8 cellular contexts compared by ENCODE assay signal in genomic region chr19:18204394-18205179, GRCh38. TPM values are rescaled to one million over a fixed set of nuclear protein-coding genes. Genes with fewer than 3 reads are reported as not detected.
DNase-seq lines count a peak whose midpoint lies in the region; ATAC-seq and TF ChIP-seq lines count a peak whose summit lies in the region.

No MANE protein-coding gene starts in this region.

- 0% methylated on average over 19 of the region's 22 CpGs for whole genome bisulfite sequencing in esophagus muscularis mucosa

- peaks cover 3% of the 10 kb centered on the region for H3F3A ChIP-seq in neural cell (ENCODE audit: insufficient read depth, low read length, poor library complexity, severe bottlenecking)

- peak overlapping the region; percentile 86 for H2AFZ ChIP-seq in neural cell (ENCODE audit: low read depth, low read length)

- H3K4me3 ChIP-seq in GM06990 (replicated peaks; ENCODE audit: low read depth, low read length): peak overlapping the region; percentile 80
- peak overlapping the region; percentile 61 to 73 (median 66) for H3K4me3 ChIP-seq in esophagus muscularis mucosa
- H3K4me3 ChIP-seq in neural cell (ENCODE audit: low read length): peak overlapping the region; percentile 92

- peaks cover 16% of the 10 kb centered on the region for H3K79me2 ChIP-seq in neural cell (replicated peaks; ENCODE audit: insufficient read depth, low read length)

- peak; percentile 17 for TF ChIP-seq POLR2A in esophagus muscularis mucosa (IDR thresholded peaks at IDR 0.05; ENCODE audit: low read depth)

- no peaks in the 10 kb centered on the region for H3K9me2 ChIP-seq in neural cell (ENCODE audit: insufficient read depth, low read length)

- ATAC-seq in GM21723 (IDR thresholded peaks at IDR 0.05; ENCODE audit: unreplicated experiment) (peak; percentile 26), GM18873 (IDR thresholded peaks at IDR 0.05; ENCODE audit: low FRiP score, unreplicated experiment) (no peak)

- H3K4me2 ChIP-seq in neural cell (ENCODE audit: low read length): peak overlapping the region; percentile 64

- H3K27ac ChIP-seq in esophagus muscularis mucosa (replicated peaks in 1 of 4) (peak overlapping the region; percentile 92 to 98 (median 95)), neural cell (ENCODE audit: low read length) (peak overlapping the region; percentile 94)

- H3K4me1 ChIP-seq in esophagus muscularis mucosa: peaks cover 20 to 41% (median 37%) of the 10 kb centered on the region in 4 donors

- TF ChIP-seq CTCF in GM06990 (IDR thresholded peaks at IDR 0.05; ENCODE audit: insufficient read depth, low read length, poor library complexity, severe bottlenecking) (no peak), esophagus muscularis mucosa (IDR thresholded peaks at IDR 0.05) (no peak), neural cell (IDR thresholded peaks at IDR 0.05; ENCODE audit: poor library complexity, severe bottlenecking) (no peak)

- DNase-seq in GM06990 (ENCODE audit: extremely low read depth, insufficient read length) (no peak), Kasumi-1 (lab: John Stamatoyannopoulos, UW) (peak; percentile 87 to 93), esophagus muscularis mucosa (ENCODE audit: extremely low spot score) (no peak), 8988T (no peak)
- peak; percentile 18 for DNase-seq in activated CD4-positive, alpha-beta T cell treated with anti-CD3 and anti-CD28 coated beads, Interleukin-2, amount 50 U/mL, for 1 hour

- H3K9me3 ChIP-seq in esophagus muscularis mucosa: no peaks in the 10 kb centered on the region
- no peaks in the 10 kb centered on the region for H3K9me3 ChIP-seq in neural cell (ENCODE audit: low read length)

- H4K20me1 ChIP-seq in neural cell (ENCODE audit: insufficient read depth): no peaks in the 10 kb centered on the region

- H3K27me3 ChIP-seq in GM06990 (replicated peaks; ENCODE audit: control insufficient read depth, insufficient read depth, low read length) (peaks cover 2% of the 10 kb centered on the region; the same call in 1 of the 2 replicates), esophagus muscularis mucosa (peaks cover 0 to 8% (median 0%) of the 10 kb centered on the region in 4 donors), neural cell (ENCODE audit: insufficient read depth, low read depth, low read length) (no peaks in the 10 kb centered on the region)

- H3K9ac ChIP-seq in neural cell (ENCODE audit: low read length): peak overlapping the region; percentile 86

- TF ChIP-seq EP300 in esophagus muscularis mucosa (IDR thresholded peaks at IDR 0.05) (no peak), neural cell (conservative IDR thresholded peaks at IDR 0.05; ENCODE audit: poor library complexity, severe bottlenecking) (no peak)

- intact Hi-C loops in esophagus muscularis mucosa (cut with DNase I): loop anchor here (10.0 kb wide), 1 partner anchor 120 kb away; the partner anchor contains the start of gene LSM4

- no peak for TF ChIP-seq RAD21 in neural cell (conservative IDR thresholded peaks at IDR 0.05)

- H3K36me3 ChIP-seq in GM06990 (ENCODE audit: control insufficient read depth, insufficient read depth, low read length) (peaks cover 4% of the 10 kb centered on the region), esophagus muscularis mucosa (peaks cover 2 to 18% (median 10%) of the 10 kb centered on the region in 4 donors), neural cell (ENCODE audit: insufficient read depth, low read length) (no peaks in the 10 kb centered on the region)

TF ChIP-seq in neural cell, 6 proteins besides CTCF, POLR2A, EP300 and RAD21:
- TF ChIP-seq EZH2 (IDR thresholded peaks at IDR 0.05; ENCODE audit: borderline replicate concordance, insufficient read depth, low read length, poor library complexity, severe bottlenecking) (no peak), MXI1 (conservative IDR thresholded peaks at IDR 0.05; ENCODE audit: poor library complexity, severe bottlenecking) (no peak), POLR2AphosphoS5 (IDR thresholded peaks at IDR 0.05) (peak; percentile 60), REST (IDR thresholded peaks at IDR 0.05; ENCODE audit: borderline replicate concordance) (peak; percentile 28), TAF1 (IDR thresholded peaks at IDR 0.05; ENCODE audit: low read depth) (no peak), SMC3 (conservative IDR thresholded peaks at IDR 0.05; ENCODE audit: poor library complexity) (no peak)
TF ChIP-seq in neural cell: peak in this region for 2.

RNA-seq across cellular contexts. Expression of gene RAB3A, which starts 0.7 kb away (rescaled TPM):
- total RNA-seq in esophagus muscularis mucosa: 1 to 10 TPM; 1.7 to 2.5 (median 1.9) TPM
- 32.3 and 49.4 TPM in 2 replicates for polyA plus RNA-seq in neural cell
- 48.0 and 61.0 TPM in 2 replicates for polyA minus RNA-seq in neural cell

RNA-seq across cellular contexts. Expression of gene MPV17L2, which starts 11.6 kb away (rescaled TPM):
- total RNA-seq in esophagus muscularis mucosa: 10 to 100 TPM; 14.5 to 67.6 (median 21.2) TPM
- 17.7 and 23.8 TPM in 2 replicates for polyA plus RNA-seq in neural cell
- 8.1 and 10.0 TPM in 2 replicates for polyA minus RNA-seq in neural cell

RNA-seq across cellular contexts. Expression of gene PDE4C, which starts 21.7 kb away (rescaled TPM):
- 1 to 10 TPM in 1 of 4 donors, under 1 TPM in 3; 0.17 to 1.2 (median 0.54) TPM for total RNA-seq in esophagus muscularis mucosa
- 1.6 and 2.6 TPM in 2 replicates for polyA plus RNA-seq in neural cell
- polyA minus RNA-seq in neural cell: 0.24 and 0.93 TPM in 2 replicates

RNA-seq across cellular contexts. Expression of gene IFI30, which starts 31.0 kb away (rescaled TPM):
- 10 to 100 TPM; 22.4 to 92.8 (median 42.9) TPM for total RNA-seq in esophagus muscularis mucosa
- 0.82 TPM in 1 of 2 replicates, not detected in the other for polyA plus RNA-seq in neural cell
- polyA minus RNA-seq in neural cell: not detected in 2 replicates

RNA-seq across cellular contexts. Expression of gene PIK3R2, which starts 51.6 kb away (rescaled TPM):
- total RNA-seq in esophagus muscularis mucosa: 10 to 100 TPM in 3 of 4 donors, 1 to 10 TPM in 1; 4.2 to 32.2 (median 19.4) TPM
- polyA plus RNA-seq in neural cell: 14.8 and 19.1 TPM in 2 replicates
- polyA minus RNA-seq in neural cell: 33.1 and 35.4 TPM in 2 replicates

Comparison
In these comparisons a context has a peak if more than half of its experiments do, and no peak if none do; other contexts are left out.
1. DNase-seq: peak in Kasumi-1 (2 of 2) and activated CD4-positive, alpha-beta T cell treated with anti-CD3 and anti-CD28 coated beads, Interleukin-2, amount 50 U/mL, for 1 hour (single experiment); none in GM06990 (single experiment), esophagus muscularis mucosa (single experiment) and 8988T (single experiment).
2. Peak in every context shown above with its lines, with median percentiles within 50 percentile points of each other: H3K4me3 ChIP-seq.